ENCODE assay signal across 10 cellular contexts in genomic region chr6:130967502-130968469, GRCh38.
DNase-seq lines count a peak whose midpoint lies in the region; TF ChIP-seq lines count a peak whose summit lies in the region.
"Had no signal": no experiment of that assay in that cellular context is flagged by ENCODE, and none has a peak within 500 bp of the region (broad histone marks: within the 10 kb centered on the region; RNA-seq: fewer than 3 reads in every experiment).

No MANE protein-coding gene starts in this region.

- H3K27me3 Mint-ChIP-seq in brain: no peaks in the 10 kb centered on the region
- no peaks in the 10 kb centered on the region for H3K27me3 Mint-ChIP-seq in CD14-positive monocyte (ENCODE audit: low read depth in 3 of 3)

- intact Hi-C loops in CD14-positive monocyte (cut with micrococcal nuclease): no loop called here

- H3K9me3 Mint-ChIP-seq in brain (no peaks in the 10 kb centered on the region), CD14-positive monocyte (peaks cover 0 to 4% (median 0%) of the 10 kb centered on the region in 7 donors)
- H3K9me3 Mint-ChIP-seq: natural killer cell had no signal

- H3K27ac ChIP-seq in hepatocyte (no peak overlapping the region), RWPE1 (no peak overlapping the region)

- DNase-seq in EL (peak; percentile 51), hepatocyte (ENCODE audit: low spot score) (no peak), NCI-H1417 (lab: John Stamatoyannopoulos, UW) (no peak), RWPE1 (ENCODE audit: low spot score) (no peak), CD14-positive monocyte (ENCODE audit: low spot score) (no peak)
- no peak for DNase-seq in stimulated activated CD4-positive, alpha-beta T cell treated with anti-CD3 and anti-CD28 coated beads, Interleukin-4, amount 100 ng/mL, for 1 hour
- DNase-seq: natural killer cell; stimulated activated CD4-positive, alpha-beta T cell treated with anti-CD3 and anti-CD28 coated beads, Interleukin-4, amount 100 ng/mL, for 24 hours had no signal

- no peaks in the 10 kb centered on the region for H4K20me1 ChIP-seq in hepatocyte (ENCODE audit: insufficient read depth, poor library complexity, severe bottlenecking)

- CTCF ChIA-PET in RWPE1 (lab: Yijun Ruan, JAX): interaction anchor here (0.5 kb wide), 2 partner anchors 30 to 36 kb away, joined by 3 to 4 read pairs; no protein-coding TSS in a partner anchor

- H3K9ac ChIP-seq in skeletal muscle satellite cell (ENCODE audit: low read depth, low read length): peak overlapping the region; percentile 71

- H3K4me3 Mint-ChIP-seq in brain: peak overlapping the region in 3 of 5 experiments; percentile 21 to 54 (median 23)
- H3K4me3 Mint-ChIP-seq in CD14-positive monocyte: no peak overlapping the region
- H3K4me3 Mint-ChIP-seq: natural killer cell had no signal

- H3K9me3 ChIP-seq in hepatocyte (ENCODE audit: low read depth) (no peaks in the 10 kb centered on the region), skeletal muscle satellite cell (replicated peaks; ENCODE audit: low read length) (no peaks in the 10 kb centered on the region)

- H3K27me3 ChIP-seq in hepatocyte (no peaks in the 10 kb centered on the region), skeletal muscle satellite cell (ENCODE audit: control insufficient read depth, insufficient read depth, low read length) (no peaks in the 10 kb centered on the region)

- POLR2A ChIA-PET in RWPE1 (lab: Yijun Ruan, JAX; ENCODE audit: low non-redundant PET): no interaction called here

- peak overlapping the region; percentile 53 for H3K4me2 ChIP-seq in hepatocyte
- H3K4me2 ChIP-seq in skeletal muscle satellite cell (ENCODE audit: low read length): peak overlapping the region; percentile 87

- WGBS in hepatocyte (ENCODE audit: low lambda C conversion rate, missing lambda C conversion rate): 72% methylated on average over 8 of the region's 8 CpGs

- peaks cover 53% of the 10 kb centered on the region for H3K79me2 ChIP-seq in hepatocyte

- H3K4me3 ChIP-seq in hepatocyte: no peak overlapping the region
- peak overlapping the region; percentile 69 for H3K4me3 ChIP-seq in skeletal muscle satellite cell (ENCODE audit: low read length)

- H3K36me3 ChIP-seq in hepatocyte (replicated peaks; ENCODE audit: insufficient read depth, low read depth): no peaks in the 10 kb centered on the region
- no peaks in the 10 kb centered on the region for H3K36me3 ChIP-seq in skeletal muscle satellite cell (ENCODE audit: insufficient read depth, low read length)

- H2AFZ ChIP-seq in hepatocyte: no peak overlapping the region

- no peaks in the 10 kb centered on the region for H3K9me2 ChIP-seq in hepatocyte (replicated peaks; ENCODE audit: insufficient read depth)

- H3K36me3 Mint-ChIP-seq in brain (peaks cover 3% of the 10 kb centered on the region), CD14-positive monocyte (no peaks in the 10 kb centered on the region)
- H3K36me3 Mint-ChIP-seq: natural killer cell had no signal

- peaks cover 23% of the 10 kb centered on the region for H3K4me1 ChIP-seq in hepatocyte (ENCODE audit: insufficient read depth)
- peaks cover 56% of the 10 kb centered on the region for H3K4me1 ChIP-seq in skeletal muscle satellite cell (ENCODE audit: control insufficient read depth, insufficient read depth, low read length)

- TF ChIP-seq CTCF in brain (conservative IDR thresholded peaks at IDR 0.05) (no peak), hepatocyte (IDR thresholded peaks at IDR 0.05; ENCODE audit: poor library complexity) (no peak), RWPE1 (conservative IDR thresholded peaks at IDR 0.05; ENCODE audit: low read depth) (no peak), CD14-positive monocyte (IDR thresholded peaks at IDR 0.05) (no peak)

- H3K27ac Mint-ChIP-seq in brain: peak overlapping the region in 4 of 5 experiments; percentile 35 to 88 (median 60)
- no peak overlapping the region for H3K27ac Mint-ChIP-seq in CD14-positive monocyte
- H3K27ac Mint-ChIP-seq: natural killer cell had no signal

- H3K4me1 Mint-ChIP-seq in brain (peaks cover 19% of the 10 kb centered on the region), CD14-positive monocyte (peaks cover 9% of the 10 kb centered on the region)
- H3K4me1 Mint-ChIP-seq: natural killer cell had no signal

Comparison
In these comparisons a context has a peak if more than half of its experiments do, and no peak if none do; other contexts are left out.
1. H3K27ac Mint-ChIP-seq: peak in brain (4 of 5); none in CD14-positive monocyte (0 of 7).
2. H3K4me3 Mint-ChIP-seq: peak in brain (3 of 5); none in CD14-positive monocyte (0 of 2).